14 cellular contexts compared by ENCODE assay signal in the genomic region with DNA sequence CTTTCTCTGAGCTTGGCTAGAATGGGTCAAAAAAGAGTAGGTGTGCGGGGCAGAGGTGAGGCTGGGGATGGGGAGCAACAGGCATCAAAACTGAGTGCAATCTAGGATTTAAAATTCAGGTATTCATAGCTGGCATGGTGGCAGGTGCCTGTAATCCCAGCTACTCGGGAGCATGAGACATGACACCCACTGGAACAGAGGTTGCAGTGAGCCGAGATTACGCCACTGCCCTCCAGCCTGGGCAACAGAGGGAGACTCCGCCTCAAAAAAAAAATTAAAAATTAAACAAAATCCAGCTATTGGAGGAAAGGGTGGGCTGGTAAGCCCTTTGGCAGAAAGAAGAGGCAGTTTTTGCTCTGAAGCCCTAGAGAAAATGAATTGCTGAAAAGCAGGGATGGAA.
DNase-seq lines count a peak whose midpoint lies in the region; ATAC-seq and TF ChIP-seq lines count a peak whose summit lies in the region.
"Had no signal": no experiment of that assay in that cellular context is flagged by ENCODE, and none has a peak within 500 bp of the region (broad histone marks: within the 10 kb centered on the region; RNA-seq: fewer than 3 reads in every experiment).

No MANE protein-coding gene starts in this region.

- H3F3A ChIP-seq in smooth muscle cell (ENCODE audit: low read depth) (peaks cover 34% of the 10 kb centered on the region), SK-N-SH (replicated peaks; ENCODE audit: insufficient read depth) (no peaks in the 10 kb centered on the region)

- no peak for TF ChIP-seq RAD21 in SK-N-SH (IDR thresholded peaks at IDR 0.05; ENCODE audit: low read length)

- no peak for TF ChIP-seq EP300 in gastroesophageal sphincter (IDR thresholded peaks at IDR 0.05)
- TF ChIP-seq EP300 in SK-N-SH (IDR thresholded peaks at IDR 0.05; ENCODE audit: borderline replicate concordance in 1 of 2, low read depth in 1 of 2, low read length in 1 of 2): no peak

- intact Hi-C loops in CD14-positive monocyte (cut with micrococcal nuclease): loop anchor here (5.0 to 10.0 kb wide), 4 partner anchors 67 to 296 kb away; no protein-coding TSS in a partner anchor
- intact Hi-C loops in activated T-helper 2 cell treated with anti-CD3 and anti-CD28 coated beads, Interferon-gamma antibody, Interleukin-2, Interleukin-4, amounts not matched to agents 10 μg/mL and 5 μg/mL and 100 μg/mL, durations not matched to agents 14 hours and 24 hours and 36 hours (cut with micrococcal nuclease): no loop called here

- TF ChIP-seq POLR2A in gastroesophageal sphincter (IDR thresholded peaks at IDR 0.05): no peak

- peaks cover 0 to 61% (median 31%) of the 10 kb centered on the region in 3 donors for H3K4me1 ChIP-seq in gastroesophageal sphincter
- peaks cover 26% of the 10 kb centered on the region for H3K4me1 ChIP-seq in smooth muscle cell (ENCODE audit: low read depth)
- H3K4me1 ChIP-seq in SK-N-SH (ENCODE audit: control insufficient read depth in 1 of 2, insufficient read depth in 2 of 2, low read depth in 1 of 2, low read length in 1 of 2): peaks cover 0 to 12% of the 10 kb centered on the region in 2 experiments; a peak in 1 of 4 replicates

- H3K9me3 ChIP-seq in gastroesophageal sphincter: no peaks in the 10 kb centered on the region
- no peaks in the 10 kb centered on the region for H3K9me3 ChIP-seq in smooth muscle cell (replicated peaks; ENCODE audit: low read depth)
- H3K9me3 ChIP-seq in SK-N-SH: no peaks in the 10 kb centered on the region

- H3K27me3 ChIP-seq in gastroesophageal sphincter: no peaks in the 10 kb centered on the region
- no peaks in the 10 kb centered on the region for H3K27me3 ChIP-seq in smooth muscle cell (ENCODE audit: low read depth)
- H3K27me3 ChIP-seq in SK-N-SH (ENCODE audit: insufficient read depth): no peaks in the 10 kb centered on the region
- H3K27me3 ChIP-seq: neural progenitor cell had no signal

- DNase-seq in CD14-positive monocyte (ENCODE audit: low spot score): no peak
- DNase-seq in activated T-helper 2 cell treated with anti-CD3 and anti-CD28 coated beads, Interferon-gamma antibody, Interleukin-2, Interleukin-4, amounts not matched to agents 10 μg/mL and 5 μg/mL and 100 μg/mL, durations not matched to agents 14 hours and 24 hours and 36 hours (ENCODE audit: low spot score): no peak
- no peak for DNase-seq in smooth muscle cell (lab: John Stamatoyannopoulos, UW; ENCODE audit: unreplicated experiment)
- no peak for DNase-seq in SK-N-SH
- no peak for DNase-seq in SKM-1 treated with dmso at 0.1 percent for 144 hours (lab: John Stamatoyannopoulos, UW; ENCODE audit: unreplicated experiment)
- DNase-seq: activated CD4-positive, CD25-positive, alpha-beta regulatory T cell; H7; NCI-H187 treated with DMSO at 0.1 percent for 48 hours; NCI-H510A had no signal

- H3K4me1 Mint-ChIP-seq in CD14-positive monocyte: peaks cover 87% of the 10 kb centered on the region
- peaks cover 48% of the 10 kb centered on the region for H3K4me1 Mint-ChIP-seq in activated T-helper 2 cell treated with anti-CD3 and anti-CD28 coated beads, Interferon-gamma antibody, Interleukin-2, Interleukin-4, amounts not matched to agents 10 μg/mL and 5 μg/mL and 100 μg/mL, durations not matched to agents 14 hours and 24 hours and 36 hours (ENCODE audit: low read depth)

- H3K36me3 ChIP-seq in gastroesophageal sphincter (no peaks in the 10 kb centered on the region), smooth muscle cell (ENCODE audit: low read depth) (no peaks in the 10 kb centered on the region), SK-N-SH (replicated peaks in 1 of 2; ENCODE audit: control insufficient read depth in 1 of 2, insufficient read depth in 2 of 2, low read length in 1 of 2) (no peaks in the 10 kb centered on the region)
- H3K36me3 ChIP-seq: neural progenitor cell had no signal

- no peak for ATAC-seq in gastroesophageal sphincter
- no peak for ATAC-seq in GM21390 (IDR thresholded peaks at IDR 0.05; ENCODE audit: unreplicated experiment)
- no peak for ATAC-seq in HG03432 (IDR thresholded peaks at IDR 0.05; ENCODE audit: unreplicated experiment)

- CTCF ChIA-PET in SK-N-SH (lab: Yijun Ruan, JAX): no interaction called here

- H4K20me1 ChIP-seq in smooth muscle cell (ENCODE audit: low read depth): no peaks in the 10 kb centered on the region
- no peaks in the 10 kb centered on the region for H4K20me1 ChIP-seq in SK-N-SH (ENCODE audit: insufficient read depth)

- WGBS in gastroesophageal sphincter (ENCODE audit: low coverage in 1 of 2), 2 donors: 94 to 100% methylated on average over 1 to 5 of the region's 5 CpGs
- 92% methylated on average over 5 of the region's 5 CpGs for WGBS in smooth muscle cell (ENCODE audit: low lambda C conversion rate)
- 94% methylated on average over 5 of the region's 5 CpGs for WGBS in SK-N-SH (ENCODE audit: low lambda C conversion rate)

- H3K9ac ChIP-seq in smooth muscle cell (ENCODE audit: low read depth) (no peak overlapping the region), SK-N-SH (no peak overlapping the region)
- H3K9ac ChIP-seq: neural progenitor cell had no signal

- peaks cover 0 to 7% (median 6%) of the 10 kb centered on the region in 3 donors for H3K27me3 Mint-ChIP-seq in CD14-positive monocyte (ENCODE audit: low read depth in 3 of 3)
- H3K27me3 Mint-ChIP-seq in activated T-helper 2 cell treated with anti-CD3 and anti-CD28 coated beads, Interferon-gamma antibody, Interleukin-2, Interleukin-4, amounts not matched to agents 10 μg/mL and 5 μg/mL and 100 μg/mL, durations not matched to agents 14 hours and 24 hours and 36 hours (ENCODE audit: low read depth): no peaks in the 10 kb centered on the region

- no peak overlapping the region for H3K4me3 ChIP-seq in gastroesophageal sphincter
- H3K4me3 ChIP-seq in smooth muscle cell: no peak overlapping the region
- no peak overlapping the region for H3K4me3 ChIP-seq in SK-N-SH (ENCODE audit: low read depth in 2 of 2, low read length in 1 of 2)
- H3K4me3 ChIP-seq: neural progenitor cell had no signal

- H3K27ac ChIP-seq in gastroesophageal sphincter (peak overlapping the region in 3 of 4 donors; percentile 2 to 59 (median 30)), smooth muscle cell (ENCODE audit: low read depth) (peak overlapping the region; percentile 88), SK-N-SH (ENCODE audit: low read depth in 2 of 2, low read length in 1 of 2) (no peak overlapping the region)
- H3K27ac ChIP-seq: neural progenitor cell had no signal

- H3K4me3 Mint-ChIP-seq in CD14-positive monocyte: peak overlapping the region in 1 of 2 donors; percentile 69
- H3K4me3 Mint-ChIP-seq in activated T-helper 2 cell treated with anti-CD3 and anti-CD28 coated beads, Interferon-gamma antibody, Interleukin-2, Interleukin-4, amounts not matched to agents 10 μg/mL and 5 μg/mL and 100 μg/mL, durations not matched to agents 14 hours and 24 hours and 36 hours (ENCODE audit: low read depth): no peak overlapping the region
- H3K4me3 Mint-ChIP-seq: activated T-helper 1 cell treated with anti-CD3 and anti-CD28 coated beads, Interleukin-12 subunit alpha, Interleukin-12 subunit beta, Interleukin-2, Interleukin-4 antibody, amounts not matched to agents 30 ng/mL and 10 ng/mL and 1 ng/mL, durations not matched to agents 14 hours and 24 hours and 36 hours; neural progenitor cell had no signal

- no peaks in the 10 kb centered on the region for H3K9me2 ChIP-seq in SK-N-SH

- POLR2A ChIA-PET in SK-N-SH (lab: Yijun Ruan, JAX): no interaction called here

- no peak overlapping the region for H2AFZ ChIP-seq in smooth muscle cell (ENCODE audit: low read depth)
- H2AFZ ChIP-seq in SK-N-SH (ENCODE audit: low read depth): no peak overlapping the region
- H2AFZ ChIP-seq: neural progenitor cell had no signal

- peaks cover 0 to 2% of the 10 kb centered on the region in 2 donors for H3K36me3 Mint-ChIP-seq in CD14-positive monocyte
- H3K36me3 Mint-ChIP-seq in activated T-helper 2 cell treated with anti-CD3 and anti-CD28 coated beads, Interferon-gamma antibody, Interleukin-2, Interleukin-4, amounts not matched to agents 10 μg/mL and 5 μg/mL and 100 μg/mL, durations not matched to agents 14 hours and 24 hours and 36 hours (ENCODE audit: low read depth): no peaks in the 10 kb centered on the region
- H3K36me3 Mint-ChIP-seq: neural progenitor cell had no signal

- TF ChIP-seq CTCF in CD14-positive monocyte (IDR thresholded peaks at IDR 0.05) (no peak), gastroesophageal sphincter (IDR thresholded peaks at IDR 0.05) (no peak), smooth muscle cell (IDR thresholded peaks at IDR 0.05; ENCODE audit: borderline replicate concordance, insufficient read depth, poor library complexity, severe bottlenecking) (no peak), SK-N-SH (IDR thresholded peaks at IDR 0.05) (no peak)

- no peak overlapping the region for H3K4me2 ChIP-seq in smooth muscle cell
- no peak overlapping the region; the same call in 1 of the 2 replicates for H3K4me2 ChIP-seq in SK-N-SH
- H3K4me2 ChIP-seq: neural progenitor cell had no signal

- peak overlapping the region; percentile 96 to 98 (median 97) for H3K27ac Mint-ChIP-seq in CD14-positive monocyte
- peak overlapping the region; percentile 5 for H3K27ac Mint-ChIP-seq in activated T-helper 2 cell treated with anti-CD3 and anti-CD28 coated beads, Interferon-gamma antibody, Interleukin-2, Interleukin-4, amounts not matched to agents 10 μg/mL and 5 μg/mL and 100 μg/mL, durations not matched to agents 14 hours and 24 hours and 36 hours
- H3K27ac Mint-ChIP-seq: neural progenitor cell had no signal

- no peaks in the 10 kb centered on the region for H3K79me2 ChIP-seq in smooth muscle cell (ENCODE audit: low read depth)
- H3K79me2 ChIP-seq in SK-N-SH (ENCODE audit: insufficient read depth): no peaks in the 10 kb centered on the region

- peaks cover 0 to 3% (median 0%) of the 10 kb centered on the region in 7 donors for H3K9me3 Mint-ChIP-seq in CD14-positive monocyte
- no peaks in the 10 kb centered on the region for H3K9me3 Mint-ChIP-seq in activated T-helper 2 cell treated with anti-CD3 and anti-CD28 coated beads, Interferon-gamma antibody, Interleukin-2, Interleukin-4, amounts not matched to agents 10 μg/mL and 5 μg/mL and 100 μg/mL, durations not matched to agents 14 hours and 24 hours and 36 hours
- H3K9me3 Mint-ChIP-seq: neural progenitor cell had no signal

TF ChIP-seq in SK-N-SH, 30 proteins besides CTCF, POLR2A, EP300 and RAD21 (continues in another document):
- TF ChIP-seq TEAD4 (IDR thresholded peaks at IDR 0.05; ENCODE audit: borderline replicate concordance, insufficient read depth): no peak
- no peak for TF ChIP-seq MEF2A (IDR thresholded peaks at IDR 0.05; ENCODE audit: borderline replicate concordance, low read depth)
- TF ChIP-seq, protein P1, sequence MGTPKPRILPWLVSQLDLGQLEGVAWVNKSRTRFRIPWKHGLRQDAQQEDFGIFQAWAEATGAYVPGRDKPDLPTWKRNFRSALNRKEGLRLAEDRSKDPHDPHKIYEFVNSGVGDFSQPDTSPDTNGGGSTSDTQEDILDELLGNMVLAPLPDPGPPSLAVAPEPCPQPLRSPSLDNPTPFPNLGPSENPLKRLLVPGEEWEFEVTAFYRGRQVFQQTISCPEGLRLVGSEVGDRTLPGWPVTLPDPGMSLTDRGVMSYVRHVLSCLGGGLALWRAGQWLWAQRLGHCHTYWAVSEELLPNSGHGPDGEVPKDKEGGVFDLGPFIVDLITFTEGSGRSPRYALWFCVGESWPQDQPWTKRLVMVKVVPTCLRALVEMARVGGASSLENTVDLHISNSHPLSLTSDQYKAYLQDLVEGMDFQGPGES (IDR thresholded peaks at IDR 0.05; ENCODE audit: low read depth, low read length): no peak

Comparison
In these comparisons a context has a peak if more than half of its experiments do, and no peak if none do; other contexts are left out.
1. H3K27ac ChIP-seq: peak in gastroesophageal sphincter (3 of 4) and smooth muscle cell (single experiment); none in SK-N-SH (0 of 2).